Comparison of ENCODE assay signal across 8 cellular contexts in genomic region chr17:40499551-40500189, GRCh38. TPM values are rescaled to one million over a fixed set of nuclear protein-coding genes. Genes with fewer than 3 reads are reported as not detected.
DNase-seq lines count a peak whose midpoint lies in the region; ATAC-seq, FAIRE-seq and TF ChIP-seq lines count a peak whose summit lies in the region.

No MANE protein-coding gene starts in this region.

- H3K9me3 ChIP-seq in duodenal mucosa (ENCODE audit: control insufficient read depth in 1 of 2, low read length in 2 of 2) (no peaks in the 10 kb centered on the region), lower lobe of right lung (no peaks in the 10 kb centered on the region)

- no peak for FAIRE-seq in urothelium cell line (lab: Jason Lieb, UNC)

- H3K36me3 ChIP-seq in duodenal mucosa (ENCODE audit: control insufficient read depth in 1 of 2, insufficient read depth in 2 of 2, low read length in 2 of 2) (no peaks in the 10 kb centered on the region), lower lobe of right lung (no peaks in the 10 kb centered on the region)

- H3K27ac ChIP-seq in duodenal mucosa (ENCODE audit: low read depth, low read length) (no peak overlapping the region), lower lobe of right lung (peak overlapping the region; percentile 1)

- H3K4me3 ChIP-seq in duodenal mucosa (ENCODE audit: low read depth in 1 of 2, low read length in 2 of 2) (peak overlapping the region; percentile 45 to 52), lower lobe of right lung (peak overlapping the region; percentile 2)

- peak; percentile 90 to 92 for ATAC-seq in lower lobe of right lung
- ATAC-seq in GM19463 (IDR thresholded peaks at IDR 0.05; ENCODE audit: unreplicated experiment): no peak
- ATAC-seq in HG03039 (IDR thresholded peaks at IDR 0.05; ENCODE audit: unreplicated experiment): no peak

- H3K4me1 ChIP-seq in duodenal mucosa (ENCODE audit: control insufficient read depth in 1 of 2, insufficient read depth in 2 of 2, low read length in 2 of 2) (peaks cover 20 to 25% of the 10 kb centered on the region in 2 donors), lower lobe of right lung (peaks cover 29% of the 10 kb centered on the region)

- peak overlapping the region; percentile 43 to 44 for H3K9ac ChIP-seq in duodenal mucosa (ENCODE audit: low read depth in 1 of 2, low read length in 2 of 2)

- no peak for TF ChIP-seq CTCF in lower lobe of right lung (IDR thresholded peaks at IDR 0.05)

- H3K27me3 ChIP-seq in duodenal mucosa (ENCODE audit: control insufficient read depth in 1 of 2, insufficient read depth in 2 of 2, low read length in 2 of 2): no peaks in the 10 kb centered on the region
- H3K27me3 ChIP-seq in lower lobe of right lung (ENCODE audit: low read depth): no peaks in the 10 kb centered on the region

- intact Hi-C loops in lower lobe of right lung (cut with DNase I): no loop called here

- DNase-seq in COR-L47 (lab: John Stamatoyannopoulos, UW): peak; percentile 33
- peak; percentile 55 for DNase-seq in NCI-H2171 (lab: John Stamatoyannopoulos, UW)
- peak; percentile 91 for DNase-seq in lower lobe of right lung
- peak; percentile 71 for DNase-seq in urothelium cell line (ENCODE audit: low spot score)
- DNase-seq in stimulated activated CD8-positive, alpha-beta memory T cell treated with anti-CD3 and anti-CD28 coated beads, Interleukin-4, amount 100 ng/mL, for 48 hours: no peak

RNA-seq across cellular contexts. Expression of gene TNS4, which starts 1.8 kb away (rescaled TPM):
- 0.68 TPM for total RNA-seq in lower lobe of right lung

RNA-seq across cellular contexts. Expression of gene IGFBP4, which starts 56.4 kb away (rescaled TPM):
- 371 TPM for total RNA-seq in lower lobe of right lung

Comparison
In these comparisons a context has a peak if more than half of its experiments do, and no peak if none do; other contexts are left out.
1. ATAC-seq: peak in lower lobe of right lung (2 of 2); none in GM19463 (single experiment) and HG03039 (single experiment).